2 cellular contexts compared by ENCODE assay signal in the genomic region with DNA sequence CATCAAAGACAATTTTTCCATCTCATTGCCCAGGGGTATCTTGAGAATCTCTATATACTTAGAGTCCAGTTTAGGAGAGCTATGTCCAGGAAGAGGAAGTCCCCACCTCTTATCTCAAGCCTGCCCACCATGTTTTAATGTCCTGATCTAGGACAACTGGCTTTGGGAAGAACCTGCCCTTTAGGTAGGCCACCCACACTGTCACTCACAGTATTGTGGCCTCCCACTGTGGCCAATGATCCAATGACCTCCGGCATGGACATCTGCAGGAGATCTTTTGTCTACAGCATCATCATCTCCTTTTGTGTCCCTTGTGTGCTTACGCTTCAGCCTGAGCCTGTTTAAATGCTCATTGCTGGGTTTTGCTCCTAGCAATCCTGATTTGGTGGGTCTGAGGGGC.
TF ChIP-seq lines count a peak whose summit lies in the region.

No MANE protein-coding gene starts in this region.

TF ChIP-seq in HCT116, 20 proteins besides CTCF, POLR2A, EP300 and RAD21:
- TF ChIP-seq, protein P1, sequence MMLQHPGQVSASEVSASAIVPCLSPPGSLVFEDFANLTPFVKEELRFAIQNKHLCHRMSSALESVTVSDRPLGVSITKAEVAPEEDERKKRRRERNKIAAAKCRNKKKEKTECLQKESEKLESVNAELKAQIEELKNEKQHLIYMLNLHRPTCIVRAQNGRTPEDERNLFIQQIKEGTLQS (IDR thresholded peaks at IDR 0.05): no peak
- TF ChIP-seq ZFX (IDR thresholded peaks at IDR 0.05): no peak
- no peak for TF ChIP-seq EZH2 (IDR thresholded peaks at IDR 0.05)
- TF ChIP-seq SP1 (IDR thresholded peaks at IDR 0.05; ENCODE audit: low read depth): no peak
- no peak for TF ChIP-seq POLR2AphosphoS5 (IDR thresholded peaks at IDR 0.05; ENCODE audit: low read depth, low read length)
- TF ChIP-seq, protein P2, sequence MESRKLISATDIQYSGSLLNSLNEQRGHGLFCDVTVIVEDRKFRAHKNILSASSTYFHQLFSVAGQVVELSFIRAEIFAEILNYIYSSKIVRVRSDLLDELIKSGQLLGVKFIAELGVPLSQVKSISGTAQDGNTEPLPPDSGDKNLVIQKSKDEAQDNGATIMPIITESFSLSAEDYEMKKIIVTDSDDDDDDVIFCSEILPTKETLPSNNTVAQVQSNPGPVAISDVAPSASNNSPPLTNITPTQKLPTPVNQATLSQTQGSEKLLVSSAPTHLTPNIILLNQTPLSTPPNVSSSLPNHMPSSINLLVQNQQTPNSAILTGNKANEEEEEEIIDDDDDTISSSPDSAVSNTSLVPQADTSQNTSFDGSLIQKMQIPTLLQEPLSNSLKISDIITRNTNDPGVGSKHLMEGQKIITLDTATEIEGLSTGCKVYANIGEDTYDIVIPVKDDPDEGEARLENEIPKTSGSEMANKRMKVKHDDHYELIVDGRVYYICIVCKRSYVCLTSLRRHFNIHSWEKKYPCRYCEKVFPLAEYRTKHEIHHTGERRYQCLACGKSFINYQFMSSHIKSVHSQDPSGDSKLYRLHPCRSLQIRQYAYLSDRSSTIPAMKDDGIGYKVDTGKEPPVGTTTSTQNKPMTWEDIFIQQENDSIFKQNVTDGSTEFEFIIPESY (IDR thresholded peaks at IDR 0.05; ENCODE audit: extremely low read depth, insufficient replicate concordance, low read length): no peak
- no peak for TF ChIP-seq EGR1 (IDR thresholded peaks at IDR 0.05; ENCODE audit: low read depth)
- no peak for TF ChIP-seq CBX3 (IDR thresholded peaks at IDR 0.05; ENCODE audit: low read depth)
- no peak for TF ChIP-seq TCF7L2 (IDR thresholded peaks at IDR 0.05; ENCODE audit: borderline replicate concordance, extremely low read depth, insufficient read depth, insufficient read length)
- no peak for TF ChIP-seq SIN3A (IDR thresholded peaks at IDR 0.05; ENCODE audit: low read depth)
- TF ChIP-seq, protein P3, sequence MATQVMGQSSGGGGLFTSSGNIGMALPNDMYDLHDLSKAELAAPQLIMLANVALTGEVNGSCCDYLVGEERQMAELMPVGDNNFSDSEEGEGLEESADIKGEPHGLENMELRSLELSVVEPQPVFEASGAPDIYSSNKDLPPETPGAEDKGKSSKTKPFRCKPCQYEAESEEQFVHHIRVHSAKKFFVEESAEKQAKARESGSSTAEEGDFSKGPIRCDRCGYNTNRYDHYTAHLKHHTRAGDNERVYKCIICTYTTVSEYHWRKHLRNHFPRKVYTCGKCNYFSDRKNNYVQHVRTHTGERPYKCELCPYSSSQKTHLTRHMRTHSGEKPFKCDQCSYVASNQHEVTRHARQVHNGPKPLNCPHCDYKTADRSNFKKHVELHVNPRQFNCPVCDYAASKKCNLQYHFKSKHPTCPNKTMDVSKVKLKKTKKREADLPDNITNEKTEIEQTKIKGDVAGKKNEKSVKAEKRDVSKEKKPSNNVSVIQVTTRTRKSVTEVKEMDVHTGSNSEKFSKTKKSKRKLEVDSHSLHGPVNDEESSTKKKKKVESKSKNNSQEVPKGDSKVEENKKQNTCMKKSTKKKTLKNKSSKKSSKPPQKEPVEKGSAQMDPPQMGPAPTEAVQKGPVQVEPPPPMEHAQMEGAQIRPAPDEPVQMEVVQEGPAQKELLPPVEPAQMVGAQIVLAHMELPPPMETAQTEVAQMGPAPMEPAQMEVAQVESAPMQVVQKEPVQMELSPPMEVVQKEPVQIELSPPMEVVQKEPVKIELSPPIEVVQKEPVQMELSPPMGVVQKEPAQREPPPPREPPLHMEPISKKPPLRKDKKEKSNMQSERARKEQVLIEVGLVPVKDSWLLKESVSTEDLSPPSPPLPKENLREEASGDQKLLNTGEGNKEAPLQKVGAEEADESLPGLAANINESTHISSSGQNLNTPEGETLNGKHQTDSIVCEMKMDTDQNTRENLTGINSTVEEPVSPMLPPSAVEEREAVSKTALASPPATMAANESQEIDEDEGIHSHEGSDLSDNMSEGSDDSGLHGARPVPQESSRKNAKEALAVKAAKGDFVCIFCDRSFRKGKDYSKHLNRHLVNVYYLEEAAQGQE (IDR thresholded peaks at IDR 0.05; ENCODE audit: low read depth): no peak
- no peak for TF ChIP-seq ZNF274 (IDR thresholded peaks at IDR 0.05; ENCODE audit: low read depth, low read length)
- no peak for TF ChIP-seq ELF1 (IDR thresholded peaks at IDR 0.05; ENCODE audit: borderline replicate concordance, low read depth)
- no peak for TF ChIP-seq JUND (IDR thresholded peaks at IDR 0.05)

TF ChIP-seq in H1, 55 proteins besides CTCF, POLR2A, EP300 and RAD21:
- TF ChIP-seq BCL11A (IDR thresholded peaks at IDR 0.05; ENCODE audit: low read depth in 2 of 2, low read length in 2 of 2) (no peak), EGR1 (IDR thresholded peaks at IDR 0.05; ENCODE audit: borderline replicate concordance, low read depth, low read length) (no peak), SRF (IDR thresholded peaks at IDR 0.05; ENCODE audit: low read depth, low read length) (no peak), CREB1 (IDR thresholded peaks at IDR 0.05) (no peak), SP2 (IDR thresholded peaks at IDR 0.05; ENCODE audit: low read length) (no peak), ASH2L (IDR thresholded peaks at IDR 0.05; ENCODE audit: low read length) (no peak), YY1 (IDR thresholded peaks at IDR 0.05; ENCODE audit: low read depth, low read length) (no peak), POLR2AphosphoS5 (IDR thresholded peaks at IDR 0.05; ENCODE audit: low read depth, low read length) (no peak), KDM5A (IDR thresholded peaks at IDR 0.05; ENCODE audit: low read length) (no peak), GTF2F1 (IDR thresholded peaks at IDR 0.05; ENCODE audit: borderline replicate concordance, low read depth, low read length) (no peak), TCF12 (IDR thresholded peaks at IDR 0.05; ENCODE audit: low read depth, low read length) (no peak), RXRA (IDR thresholded peaks at IDR 0.05; ENCODE audit: insufficient read depth, low read depth, low read length) (no peak), JUN (IDR thresholded peaks at IDR 0.05; ENCODE audit: low read depth, low read length) (no peak), GABPA (IDR thresholded peaks at IDR 0.05; ENCODE audit: borderline replicate concordance, insufficient read depth, low read length) (no peak), KDM1A (IDR thresholded peaks at IDR 0.05; ENCODE audit: borderline replicate concordance, low read length) (no peak), CBX5 (IDR thresholded peaks at IDR 0.05; ENCODE audit: low read depth, low read length) (no peak), SUZ12 (IDR thresholded peaks at IDR 0.05; ENCODE audit: low read length) (no peak)
